In genomic region chr3:45599424-45599886, GRCh38 we compare ENCODE assay signal across 11 cellular contexts. TPM values are rescaled to one million over a fixed set of nuclear protein-coding genes. Genes with fewer than 3 reads are reported as not detected.
DNase-seq lines count a peak whose midpoint lies in the region; ATAC-seq, FAIRE-seq and TF ChIP-seq lines count a peak whose summit lies in the region.
"Had no signal": no experiment of that assay in that cellular context is flagged by ENCODE, and none has a peak within 500 bp of the region (broad histone marks: within the 10 kb centered on the region; RNA-seq: fewer than 3 reads in every experiment).

No MANE protein-coding gene starts in this region.

- no peak overlapping the region for H3K27ac ChIP-seq in CD4-positive, alpha-beta memory T cell (ENCODE audit: low read depth, low read length)
- H3K27ac ChIP-seq in gastroesophageal sphincter (peak overlapping the region in 3 of 4 donors; percentile 35 to 46 (median 37)), osteoblast (ENCODE audit: low read depth, low read length) (peak overlapping the region; percentile 25)
- H3K27ac ChIP-seq: SK-N-MC, uterus had no signal

- 27 to 72% methylated on average over 2 to 4 of the region's 6 CpGs for WGBS in gastroesophageal sphincter (ENCODE audit: low coverage in 1 of 2), 2 donors

- CTCF ChIA-PET in CD4-positive, alpha-beta memory T cell (lab: Charles Lee; ENCODE audit: partially characterized antibody) = interaction anchor here (1.4 to 2.0 kb wide), 2 partner anchors 61 to 68 kb away, joined by 4 to 8 read pairs; no protein-coding TSS in a partner anchor

- H3K27me3 Mint-ChIP-seq in CD4-positive, alpha-beta memory T cell = no peaks in the 10 kb centered on the region

- peaks cover 56 to 81% (median 68%) of the 10 kb centered on the region in 4 donors for H3K4me1 Mint-ChIP-seq in CD4-positive, alpha-beta memory T cell

- H3K36me3 ChIP-seq in CD4-positive, alpha-beta memory T cell (ENCODE audit: insufficient read depth, low read length) = no peaks in the 10 kb centered on the region
- H3K36me3 ChIP-seq in gastroesophageal sphincter = peaks cover 0 to 14% of the 10 kb centered on the region in 2 donors
- H3K36me3 ChIP-seq in osteoblast (ENCODE audit: insufficient read depth, low read length) = peaks cover 12% of the 10 kb centered on the region
- peaks cover 1% of the 10 kb centered on the region for H3K36me3 ChIP-seq in H7 (replicated peaks; ENCODE audit: control insufficient read depth, insufficient read depth, low read length)
- H3K36me3 ChIP-seq: uterus had no signal

- peaks cover 98% of the 10 kb centered on the region for H3K79me2 ChIP-seq in osteoblast (ENCODE audit: insufficient read depth, low read length)

- H3K4me3 Mint-ChIP-seq in CD4-positive, alpha-beta memory T cell = peak overlapping the region; percentile 10 to 54 (median 45)

- H3K9me3 ChIP-seq in CD4-positive, alpha-beta memory T cell (ENCODE audit: control insufficient read depth in 1 of 2, low read length in 2 of 2) = no peaks in the 10 kb centered on the region
- H3K9me3 ChIP-seq in gastroesophageal sphincter = no peaks in the 10 kb centered on the region
- no peaks in the 10 kb centered on the region for H3K9me3 ChIP-seq in osteoblast (ENCODE audit: low read depth, low read length)
- H3K9me3 ChIP-seq: uterus had no signal

- FAIRE-seq in RCC 7860 (lab: Jason Lieb, UNC) = no peak

- TF ChIP-seq POLR2A in gastroesophageal sphincter (IDR thresholded peaks at IDR 0.05) = no peak

- no peak for DNase-seq in CD4-positive, alpha-beta memory T cell
- DNase-seq in NCI-H526 treated with DMSO at 0.1 percent for 48 hours (lab: John Stamatoyannopoulos, UW) = peak; percentile 20
- no peak for DNase-seq in osteoblast (ENCODE audit: insufficient read length, low spot score, missing footprints)
- no peak for DNase-seq in RCC 7860 (ENCODE audit: low spot score)
- no peak for DNase-seq in HPDE6-E6E7 (ENCODE audit: extremely low spot score)
- DNase-seq in DMS79 treated with DMSO at 0.1 percent for 48 hours (lab: John Stamatoyannopoulos, UW) = no peak
- no peak for DNase-seq in H7
- DNase-seq: NCI-H2081 treated with DMSO at 0.1 percent for 48 hours, uterus had no signal

- no peak for ATAC-seq in gastroesophageal sphincter

- H3K4me3 ChIP-seq in CD4-positive, alpha-beta memory T cell (ENCODE audit: low read length in 2 of 2) = no peak overlapping the region
- no peak overlapping the region for H3K4me3 ChIP-seq in gastroesophageal sphincter
- H3K4me3 ChIP-seq in osteoblast (ENCODE audit: insufficient read depth, low read length) = no peak overlapping the region
- H3K4me3 ChIP-seq in H7 (ENCODE audit: insufficient read depth, low read depth, low read length) = no peak overlapping the region
- H3K4me3 ChIP-seq: SK-N-MC, uterus had no signal

- H3K4me1 ChIP-seq in CD4-positive, alpha-beta memory T cell (ENCODE audit: insufficient read depth, low read length) = peaks cover 66% of the 10 kb centered on the region
- H3K4me1 ChIP-seq in gastroesophageal sphincter = peaks cover 4 to 100% (median 55%) of the 10 kb centered on the region in 3 donors
- H3K4me1 ChIP-seq in osteoblast (ENCODE audit: insufficient read depth, low read length) = peaks cover 46% of the 10 kb centered on the region

- TF ChIP-seq CTCF in gastroesophageal sphincter (IDR thresholded peaks at IDR 0.05) (no peak), osteoblast (IDR thresholded peaks at IDR 0.05; ENCODE audit: extremely low read depth, low read depth, low read length) (no peak)

- no peak overlapping the region for H2AFZ ChIP-seq in osteoblast (ENCODE audit: low read length)

- POLR2A ChIA-PET in CD4-positive, alpha-beta memory T cell (lab: Charles Lee; ENCODE audit: partially characterized antibody) = no interaction called here

- H3K27me3 ChIP-seq in CD4-positive, alpha-beta memory T cell (ENCODE audit: insufficient read depth, low read length) = no peaks in the 10 kb centered on the region
- H3K27me3 ChIP-seq in gastroesophageal sphincter (no peaks in the 10 kb centered on the region), osteoblast (ENCODE audit: insufficient read depth, low read length) (no peaks in the 10 kb centered on the region), H7 (ENCODE audit: control insufficient read depth, insufficient read depth, low read length) (no peaks in the 10 kb centered on the region)
- H3K27me3 ChIP-seq: uterus had no signal

- peaks cover 0 to 2% (median 0%) of the 10 kb centered on the region in 8 donors for H3K9me3 Mint-ChIP-seq in CD4-positive, alpha-beta memory T cell

- no peak for TF ChIP-seq EP300 in gastroesophageal sphincter (IDR thresholded peaks at IDR 0.05)

- peaks cover 46% of the 10 kb centered on the region for H4K20me1 ChIP-seq in osteoblast (ENCODE audit: insufficient read depth, low read length)

- intact Hi-C loops in CD4-positive, alpha-beta memory T cell (cut with micrococcal nuclease) = loop anchor here (10.0 kb wide), 1 partner anchor 315 kb away; no protein-coding TSS in a partner anchor

- H3K27ac Mint-ChIP-seq in CD4-positive, alpha-beta memory T cell = peak overlapping the region in 3 of 7 donors; percentile 15 to 61 (median 53)

- H3K4me2 ChIP-seq in osteoblast (ENCODE audit: insufficient read depth, low read length) = no peak overlapping the region

- peaks cover 16 to 22% of the 10 kb centered on the region in 2 donors for H3K36me3 Mint-ChIP-seq in CD4-positive, alpha-beta memory T cell

RNA-seq across cellular contexts. Expression of gene LIMD1, which starts 4.9 kb away (rescaled TPM):
- total RNA-seq in CD4-positive, alpha-beta memory T cell = 10 to 100 TPM; 29.1 to 34.0 TPM
- 1 to 10 TPM; 2.6 to 7.5 TPM for polyA plus RNA-seq in CD4-positive, alpha-beta memory T cell
- 10 to 100 TPM; 17.3 to 42.7 (median 33.3) TPM for total RNA-seq in gastroesophageal sphincter
- 14.4 and 17.4 TPM in 2 replicates for total RNA-seq in osteoblast
- 16.7 and 22.5 TPM in 2 replicates for total RNA-seq in H7 (2014; rRNA removed; shearing (Covaris generic))
